In genomic region chr11:61332823-61333637, GRCh38 we compare ENCODE assay signal across 8 cellular contexts. TPM values are rescaled to one million over a fixed set of nuclear protein-coding genes. Genes with fewer than 3 reads are reported as not detected.
DNase-seq lines count a peak whose midpoint lies in the region; ATAC-seq and TF ChIP-seq lines count a peak whose summit lies in the region.

DDB1 (minus strand) TSS chr11:61333105; CDS start chr11:61332968, 137 bp downstream.
A gene with protein sequence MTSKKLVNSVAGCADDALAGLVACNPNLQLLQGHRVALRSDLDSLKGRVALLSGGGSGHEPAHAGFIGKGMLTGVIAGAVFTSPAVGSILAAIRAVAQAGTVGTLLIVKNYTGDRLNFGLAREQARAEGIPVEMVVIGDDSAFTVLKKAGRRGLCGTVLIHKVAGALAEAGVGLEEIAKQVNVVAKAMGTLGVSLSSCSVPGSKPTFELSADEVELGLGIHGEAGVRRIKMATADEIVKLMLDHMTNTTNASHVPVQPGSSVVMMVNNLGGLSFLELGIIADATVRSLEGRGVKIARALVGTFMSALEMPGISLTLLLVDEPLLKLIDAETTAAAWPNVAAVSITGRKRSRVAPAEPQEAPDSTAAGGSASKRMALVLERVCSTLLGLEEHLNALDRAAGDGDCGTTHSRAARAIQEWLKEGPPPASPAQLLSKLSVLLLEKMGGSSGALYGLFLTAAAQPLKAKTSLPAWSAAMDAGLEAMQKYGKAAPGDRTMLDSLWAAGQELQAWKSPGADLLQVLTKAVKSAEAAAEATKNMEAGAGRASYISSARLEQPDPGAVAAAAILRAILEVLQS (plus strand): TSS chr11:61333228. CDS start chr11:61334729, 1,501 bp downstream.

- peaks cover 4 to 66% (median 14%) of the 10 kb centered on the region in 3 donors for H3K4me1 ChIP-seq in gastroesophageal sphincter
- H3K4me1 ChIP-seq in neutrophil (ENCODE audit: control insufficient read depth in 1 of 2, insufficient read depth in 1 of 2, low read depth in 1 of 2, low read length in 1 of 2): peaks cover 25 to 26% of the 10 kb centered on the region in 2 experiments

- CTCF ChIA-PET in activated naive CD4-positive, alpha-beta T cell treated with anti-CD3 and anti-CD28 coated beads, Interleukin-2, amount 10 ng/mL, durations not matched to agents 7 days and 5 days (lab: Charles Lee): interaction anchor here (1.1 to 9.9 kb wide), 6 partner anchors 29 to 103 kb away, joined by 3 to 309 read pairs (median 8); partner anchors contain the start of genes CPSF7, CYB561A3, TMEM138 and TMEM216

- no peaks in the 10 kb centered on the region for H3K27me3 Mint-ChIP-seq in activated naive CD4-positive, alpha-beta T cell treated with anti-CD3 and anti-CD28 coated beads, Interleukin-2, amount 10 ng/mL, durations not matched to agents 7 days and 5 days

- H3K36me3 ChIP-seq in SK-N-MC (ENCODE audit: insufficient read depth, low read length) (peaks cover 20% of the 10 kb centered on the region), gastroesophageal sphincter (peaks cover 0 to 25% of the 10 kb centered on the region in 2 donors), neutrophil (peaks cover 20% of the 10 kb centered on the region)

- H3K36me3 Mint-ChIP-seq in activated naive CD4-positive, alpha-beta T cell treated with anti-CD3 and anti-CD28 coated beads, Interleukin-2, amount 10 ng/mL, durations not matched to agents 7 days and 5 days: peaks cover 32% of the 10 kb centered on the region

- peak within 1 kb of the TSS; percentile 90 for H3K27ac ChIP-seq in SK-N-MC
- peak within 1 kb of the TSS; percentile 67 to 94 (median 94) for H3K27ac ChIP-seq in gastroesophageal sphincter
- H3K27ac ChIP-seq in neutrophil: peak within 1 kb of the TSS; percentile 68

- H3K4me3 ChIP-seq in SK-N-MC (peak within 1 kb of the TSS; percentile 99), gastroesophageal sphincter (peak within 1 kb of the TSS; percentile 73 to 85), neutrophil (ENCODE audit: low read depth in 1 of 2, low read length in 1 of 2) (peak within 1 kb of the TSS; percentile 73 to 98)

- peak; percentile 75 to 76 for TF ChIP-seq POLR2A in gastroesophageal sphincter (IDR thresholded peaks at IDR 0.05)

- peaks cover 72% of the 10 kb centered on the region for H3K4me1 Mint-ChIP-seq in activated naive CD4-positive, alpha-beta T cell treated with anti-CD3 and anti-CD28 coated beads, Interleukin-2, amount 10 ng/mL, durations not matched to agents 7 days and 5 days

- DNase-seq in GM04503 (ENCODE audit: low read depth) (peak; percentile 49), NCI-H1048 (lab: John Stamatoyannopoulos, UW) (peak; percentile 89), SK-N-MC (ENCODE audit: low read depth, low spot score) (peak; percentile 61)
- peak; percentile 98 for DNase-seq in activated naive CD4-positive, alpha-beta T cell treated with anti-CD3 and anti-CD28 coated beads, Interleukin-2, amount 10 ng/mL, durations not matched to agents 7 days and 5 days

- peak within 1 kb of the TSS; percentile 93 for H3K4me3 Mint-ChIP-seq in activated naive CD4-positive, alpha-beta T cell treated with anti-CD3 and anti-CD28 coated beads, Interleukin-2, amount 10 ng/mL, durations not matched to agents 7 days and 5 days

- TF ChIP-seq EP300 in gastroesophageal sphincter (IDR thresholded peaks at IDR 0.05): no peak

- no peaks in the 10 kb centered on the region for H3K9me3 ChIP-seq in SK-N-MC (ENCODE audit: low read depth, low read length)
- no peaks in the 10 kb centered on the region for H3K9me3 ChIP-seq in gastroesophageal sphincter
- H3K9me3 ChIP-seq in neutrophil: no peaks in the 10 kb centered on the region

- 0% methylated on average over 2 to 5 of the region's 83 CpGs for WGBS in gastroesophageal sphincter (ENCODE audit: low coverage in 1 of 2), 2 donors

- H3K27me3 ChIP-seq in gastroesophageal sphincter: no peaks in the 10 kb centered on the region
- H3K27me3 ChIP-seq in neutrophil: no peaks in the 10 kb centered on the region

- peak in 1 of 4 experiments; percentile 29 for TF ChIP-seq CTCF in gastroesophageal sphincter (IDR thresholded peaks at IDR 0.05)
- TF ChIP-seq CTCF in neutrophil (IDR thresholded peaks at IDR 0.05): peak; percentile 46
- TF ChIP-seq CTCF in subcutaneous adipose tissue (IDR thresholded peaks at IDR 0.05; ENCODE audit: low read depth): no peak

- H3K27ac Mint-ChIP-seq in activated naive CD4-positive, alpha-beta T cell treated with anti-CD3 and anti-CD28 coated beads, Interleukin-2, amount 10 ng/mL, durations not matched to agents 7 days and 5 days: peak within 1 kb of the TSS; percentile 97

- peak within 1 kb of the TSS; percentile 100 for H3K9ac ChIP-seq in SK-N-MC (ENCODE audit: insufficient read length)

- ATAC-seq in HG02571 (IDR thresholded peaks at IDR 0.05; ENCODE audit: unreplicated experiment): peak; percentile 90
- ATAC-seq in gastroesophageal sphincter: peak; percentile 98

- H3K9me3 Mint-ChIP-seq in activated naive CD4-positive, alpha-beta T cell treated with anti-CD3 and anti-CD28 coated beads, Interleukin-2, amount 10 ng/mL, durations not matched to agents 7 days and 5 days: no peaks in the 10 kb centered on the region

RNA-seq across cellular contexts. Expression of gene DDB1, which starts in this region (rescaled TPM):
- total RNA-seq in gastroesophageal sphincter (100 to 1,000 TPM; 139 to 159 (median 140) TPM), subcutaneous adipose tissue (100 to 1,000 TPM; 105 to 144 (median 127) TPM)

RNA-seq across cellular contexts. Expression of the second gene that starts in this region (rescaled TPM):
- 10 to 100 TPM in 3 of 4 donors, 1 to 10 TPM in 1; 9.4 to 15.1 (median 13.4) TPM for total RNA-seq in gastroesophageal sphincter
- total RNA-seq in subcutaneous adipose tissue: 10 to 100 TPM in 3 of 4 donors, 1 to 10 TPM in 1; 9.3 to 24.1 (median 15.5) TPM

Comparison
In these comparisons a context has a peak if more than half of its experiments do, and no peak if none do; other contexts are left out.
1. Peak in every context shown above with its lines: DNase-seq, ATAC-seq, H3K4me3 ChIP-seq and H3K27ac ChIP-seq.